ENCODE assay signal across 28 cellular contexts in genomic region chr3:52095990-52096775, GRCh38. TPM values are rescaled to one million over a fixed set of nuclear protein-coding genes. Genes with fewer than 3 reads are reported as not detected.
DNase-seq lines count a peak whose midpoint lies in the region; ATAC-seq and TF ChIP-seq lines count a peak whose summit lies in the region.
"Had no signal": no experiment of that assay in that cellular context is flagged by ENCODE, and none has a peak within 500 bp of the region (broad histone marks: within the 10 kb centered on the region; RNA-seq: fewer than 3 reads in every experiment).

No MANE protein-coding gene starts in this region.

- no TSS peak for BruUV-seq in mammary epithelial cell (replicated peaks; lab: Mats Ljungman, UMichigan)

- H3K9me3 Mint-ChIP-seq in stimulated activated naive CD8-positive, alpha-beta T cell treated with anti-CD3 and anti-CD28 coated beads, Interleukin-15, amount 100 ng/mL, for 72 hours: peaks cover 0 to 9% of the 10 kb centered on the region in 2 donors

- in situ Hi-C loops in mammary epithelial cell (cut with MboI; ENCODE audit: low sequenced_read_pairs in 2 of 2): no loop called here

- H3K27ac Mint-ChIP-seq in stimulated activated naive CD8-positive, alpha-beta T cell treated with anti-CD3 and anti-CD28 coated beads, Interleukin-15, amount 100 ng/mL, for 72 hours: no peak overlapping the region
- H3K27ac Mint-ChIP-seq: stimulated activated memory B cell treated with anti-CD40 and anti-IgM and Interleukin-4, amounts not matched to agents 10 μg/mL and 1 μg/mL and 100 μg/mL, for 72 hours had no signal

- H3K4me3 ChIP-seq in mammary epithelial cell (replicated peaks in 1 of 3; ENCODE audit: insufficient read depth in 1 of 3, low read depth in 2 of 3, low read length in 3 of 3): no peak overlapping the region
- H3K4me3 ChIP-seq in left lung: no peak overlapping the region
- no peak overlapping the region for H3K4me3 ChIP-seq in adrenal gland
- H3K4me3 ChIP-seq: psoas muscle, thyroid gland had no signal

- H3K9ac ChIP-seq in mammary epithelial cell (ENCODE audit: insufficient read depth, low read length): no peak overlapping the region
- H3K9ac ChIP-seq: KMS-11 had no signal

- H3K9me3 ChIP-seq in mammary epithelial cell (replicated peaks; ENCODE audit: insufficient read depth, low read length) (no peaks in the 10 kb centered on the region), left lung (peaks cover 0 to 5% of the 10 kb centered on the region in 2 donors), adrenal gland (replicated peaks in 1 of 3) (no peaks in the 10 kb centered on the region)
- H3K9me3 ChIP-seq: thyroid gland had no signal

- H3K36me3 ChIP-seq in mammary epithelial cell (ENCODE audit: insufficient read depth, low read length): no peaks in the 10 kb centered on the region
- H3K36me3 ChIP-seq in left lung: no peaks in the 10 kb centered on the region
- no peaks in the 10 kb centered on the region for H3K36me3 ChIP-seq in adrenal gland (replicated peaks in 1 of 2)
- H3K36me3 ChIP-seq: thyroid gland had no signal

- H3K4me1 ChIP-seq in mammary epithelial cell (ENCODE audit: insufficient read depth, low read length) (peaks cover 5% of the 10 kb centered on the region), left lung (peaks cover 3 to 11% of the 10 kb centered on the region in 2 donors), adrenal gland (replicated peaks in 1 of 2) (no peaks in the 10 kb centered on the region)
- H3K4me1 ChIP-seq: psoas muscle had no signal

- intact Hi-C loops in mammary epithelial cell (cut with micrococcal nuclease): no loop called here
- intact Hi-C loops in left lung (cut with DNase I): no loop called here
- intact Hi-C loops in adrenal gland (cut with DNase I): no loop called here

- H3K27me3 Mint-ChIP-seq in stimulated activated naive CD8-positive, alpha-beta T cell treated with anti-CD3 and anti-CD28 coated beads, Interleukin-15, amount 100 ng/mL, for 72 hours: no peaks in the 10 kb centered on the region
- H3K27me3 Mint-ChIP-seq: stimulated activated memory B cell treated with anti-CD40 and anti-IgM and Interleukin-4, amounts not matched to agents 10 μg/mL and 1 μg/mL and 100 μg/mL, for 72 hours had no signal

- H4K20me1 ChIP-seq in mammary epithelial cell (ENCODE audit: insufficient read depth, low read length): no peaks in the 10 kb centered on the region

- no peak overlapping the region for H3K4me2 ChIP-seq in mammary epithelial cell (ENCODE audit: insufficient read depth, low read depth, low read length)
- H3K4me2 ChIP-seq: KMS-11 had no signal

- H3K27me3 ChIP-seq in mammary epithelial cell (ENCODE audit: insufficient read depth, low read length) (no peaks in the 10 kb centered on the region), left lung (no peaks in the 10 kb centered on the region), adrenal gland (no peaks in the 10 kb centered on the region)
- H3K27me3 ChIP-seq: thyroid gland had no signal

- no peak overlapping the region for H2AFZ ChIP-seq in mammary epithelial cell (ENCODE audit: low read depth, low read length)

- dilution Hi-C loops in mammary epithelial cell (cut with HindIII; ENCODE audit: low sequenced_read_pairs): no loop called here

- H3K4me1 Mint-ChIP-seq in stimulated activated naive CD8-positive, alpha-beta T cell treated with anti-CD3 and anti-CD28 coated beads, Interleukin-15, amount 100 ng/mL, for 72 hours: no peaks in the 10 kb centered on the region
- H3K4me1 Mint-ChIP-seq: stimulated activated memory B cell treated with anti-CD40 and anti-IgM and Interleukin-4, amounts not matched to agents 10 μg/mL and 1 μg/mL and 100 μg/mL, for 72 hours had no signal

- ATAC-seq in stimulated activated naive CD8-positive, alpha-beta T cell treated with anti-CD3 and anti-CD28 coated beads, Interleukin-15, amount 100 ng/mL, for 72 hours: peak; percentile 57
- no peak for ATAC-seq in stimulated activated naive CD8-positive, alpha-beta T cell treated with anti-CD3 and anti-CD28 coated beads, Interleukin-15, Interleukin-2, amounts not matched to agents 100 U/mL and 50 U/mL, for 24 hours
- peak; percentile 48 for ATAC-seq in left lung
- no peak for ATAC-seq in HG03460 (IDR thresholded peaks at IDR 0.05; ENCODE audit: unreplicated experiment)
- ATAC-seq: PC-3; psoas muscle; stimulated activated memory B cell treated with anti-CD40 and anti-IgM and Interleukin-4, amounts not matched to agents 10 μg/mL and 1 μg/mL and 100 μg/mL, for 72 hours had no signal

- DNase-seq in stimulated activated naive CD8-positive, alpha-beta T cell treated with anti-CD3 and anti-CD28 coated beads, Interleukin-15, amount 100 ng/mL, for 72 hours: no peak
- DNase-seq in stimulated activated naive CD8-positive, alpha-beta T cell treated with anti-CD3 and anti-CD28 coated beads, Interleukin-15, Interleukin-2, amounts not matched to agents 100 U/mL and 50 U/mL, for 24 hours: no peak
- DNase-seq in mammary epithelial cell (peak; percentile 64), left lung (no peak), superior temporal gyrus (ENCODE audit: extremely low spot score) (no peak), adrenal gland (no peak), activated T-cell treated with anti-CD3 and anti-CD28 coated beads for 4 hours (no peak)
- DNase-seq: activated CD4-positive, alpha-beta T cell treated with anti-CD3 and anti-CD28 coated beads, Interleukin-2, amount 50 U/mL, for 4 hours; activated naive CD4-positive, alpha-beta T cell; activated T-cell treated with anti-CD3 and anti-CD28 coated beads, Interleukin-2, amount 50 U/mL, for 1 hour; anterior cingulate cortex; C1 segment of cervical spinal cord; cerebellar nuclear complex; erythroblast; foreskin melanocyte; hypothalamus; NCI-H1436 treated with DMSO at 0.1 percent for 48 hours; NCI-H510A treated with DMSO at 0.1 percent for 48 hours; PC-3; SHP77 treated with DMSO at 0.1 percent for 48 hours; small intestine; stimulated activated CD4-positive, alpha-beta T cell treated with anti-CD3 and anti-CD28 coated beads, Interleukin-2, amount 100 ng/mL, for 24 hours; T-helper 9 cell had no signal

- WGBS in mammary epithelial cell (ENCODE audit: low coverage, missing lambda C conversion rate): 96% methylated on average over 8 of the region's 8 CpGs
- 95 to 99% (median 97%) methylated on average over 8 of the region's 8 CpGs for WGBS in adrenal gland, 4 donors

- H3K4me3 Mint-ChIP-seq in stimulated activated naive CD8-positive, alpha-beta T cell treated with anti-CD3 and anti-CD28 coated beads, Interleukin-15, amount 100 ng/mL, for 72 hours: no peak overlapping the region
- H3K4me3 Mint-ChIP-seq: stimulated activated memory B cell treated with anti-CD40 and anti-IgM and Interleukin-4, amounts not matched to agents 10 μg/mL and 1 μg/mL and 100 μg/mL, for 72 hours had no signal

- H3K79me2 ChIP-seq in mammary epithelial cell (ENCODE audit: insufficient read depth, low read length): no peaks in the 10 kb centered on the region

- TF ChIP-seq POLR2A in adrenal gland (IDR thresholded peaks at IDR 0.05): no peak

- H3K27ac ChIP-seq in mammary epithelial cell (ENCODE audit: insufficient read depth, low read depth, low read length) (no peak overlapping the region), left lung (no peak overlapping the region), adrenal gland (no peak overlapping the region)
- H3K27ac ChIP-seq: KMS-11, psoas muscle, thyroid gland had no signal

- CTCF ChIA-PET in mammary epithelial cell (lab: Charles Lee; ENCODE audit: low non-redundant PET): no interaction called here

- TF ChIP-seq CTCF in mammary epithelial cell (conservative IDR thresholded peaks at IDR 0.05 in 1 of 2, IDR thresholded peaks at IDR 0.05 in 1 of 2; ENCODE audit: extremely low read depth in 1 of 2, insufficient read depth in 1 of 2, low read depth in 1 of 2, low read length in 2 of 2): no peak
- TF ChIP-seq CTCF in left lung (IDR thresholded peaks at IDR 0.05): no peak
- TF ChIP-seq CTCF in adrenal gland (IDR thresholded peaks at IDR 0.05): no peak

RNA-seq across cellular contexts. Expression of gene DUSP7, which starts 39.8 kb away (rescaled TPM):
- 100 to 1,000 TPM in 1 of 2 donors, 10 to 100 TPM in 1; 64.7 to 167 TPM for total RNA-seq in mammary epithelial cell
- polyA plus RNA-seq in mammary epithelial cell: 212 TPM
- 293 TPM for polyA minus RNA-seq in mammary epithelial cell
- total RNA-seq in left lung: 10 to 100 TPM; 35.9 to 38.3 TPM
- 10 to 100 TPM; 11.6 to 35.0 (median 16.5) TPM for total RNA-seq in adrenal gland
- polyA plus RNA-seq in adrenal gland: 10 to 100 TPM in 1 of 3 donors, 1 to 10 TPM in 2; 5.7 to 10.0 (median 7.7) TPM

RNA-seq across cellular contexts. Expression of gene POC1A, which starts 58.0 kb away (rescaled TPM):
- total RNA-seq in mammary epithelial cell (10 to 100 TPM in 1 of 2 donors, 1 to 10 TPM in 1; 2.8 to 21.5 TPM), left lung (1 to 10 TPM; 5.3 to 7.6 TPM), adrenal gland (1 to 10 TPM; 2.9 to 8.4 (median 5.5) TPM)
- polyA plus RNA-seq in mammary epithelial cell (22.2 TPM), adrenal gland (1 to 10 TPM; 2.0 to 6.4 (median 2.8) TPM)
- 17.2 TPM for polyA minus RNA-seq in mammary epithelial cell

Comparison
In these comparisons a context has a peak if more than half of its experiments do, and no peak if none do; other contexts are left out.
1. ATAC-seq: peak in stimulated activated naive CD8-positive, alpha-beta T cell treated with anti-CD3 and anti-CD28 coated beads, Interleukin-15, amount 100 ng/mL, for 72 hours (single experiment) and left lung (single experiment); none in stimulated activated naive CD8-positive, alpha-beta T cell treated with anti-CD3 and anti-CD28 coated beads, Interleukin-15, Interleukin-2, amounts not matched to agents 100 U/mL and 50 U/mL, for 24 hours (single experiment) and HG03460 (single experiment).